Comparison of ENCODE assay signal across 28 cellular contexts in genomic region chr4:14596437-14596836, GRCh38.
"Had no signal": no experiment of that assay in that cellular context is flagged by ENCODE, and none has a peak within 500 bp of the region (broad histone marks: within the 10 kb centered on the region; RNA-seq: fewer than 3 reads in every experiment).

No MANE protein-coding gene starts in this region.

- H3K9me3 Mint-ChIP-seq: mesothelial cell of epicardium had no signal

- ATAC-seq: lower lobe of right lung; natural killer cell; psoas muscle; sciatic nerve; stimulated activated naive B cell treated with anti-CD40 and anti-IgM and Interleukin-4, amounts not matched to agents 10 μg/mL and 1 μg/mL and 100 μg/mL, for 72 hours; stimulated activated naive CD8-positive, alpha-beta T cell treated with anti-CD3 and anti-CD28 coated beads, Interleukin-15, Interleukin-2, amounts not matched to agents 100 U/mL and 50 U/mL, for 24 hours had no signal

- H3K4me1 Mint-ChIP-seq: immature natural killer cell; mesothelial cell of epicardium; natural killer cell; nephron progenitor cell; neural progenitor cell; stimulated activated naive B cell treated with anti-CD40 and anti-IgM and Interleukin-4, amounts not matched to agents 10 μg/mL and 1 μg/mL and 100 μg/mL, for 72 hours had no signal

- H3K4me1 ChIP-seq: lower lobe of right lung, parathyroid adenoma, psoas muscle, stomach, testis, thyroid gland, transverse colon, upper lobe of left lung, vagina had no signal

- H3K4me3 Mint-ChIP-seq: immature natural killer cell; mesothelial cell of epicardium; naive B cell; natural killer cell; nephron progenitor cell; neural progenitor cell; stimulated activated naive B cell treated with anti-CD40 and anti-IgM and Interleukin-4, amounts not matched to agents 10 μg/mL and 1 μg/mL and 100 μg/mL, for 72 hours had no signal

- H3K4me3 ChIP-seq: lower lobe of right lung, neural progenitor cell, psoas muscle, skin epidermis, stomach, testis, thyroid gland, transverse colon, upper lobe of left lung, vagina had no signal

- H3K36me3 Mint-ChIP-seq: immature natural killer cell; mesothelial cell of epicardium; naive B cell; neural progenitor cell; stimulated activated naive B cell treated with anti-CD40 and anti-IgM and Interleukin-4, amounts not matched to agents 10 μg/mL and 1 μg/mL and 100 μg/mL, for 72 hours had no signal

- H2AFZ ChIP-seq: neural progenitor cell, parathyroid adenoma had no signal

- H3K79me2 ChIP-seq: parathyroid adenoma had no signal

- H3K4me2 ChIP-seq: neural progenitor cell had no signal

- H3K27ac ChIP-seq: lower lobe of right lung, neural progenitor cell, neutrophil, parathyroid adenoma, psoas muscle, skin epidermis, stomach, testis, thyroid gland, transverse colon, upper lobe of left lung, vagina had no signal

- H3K9me3 ChIP-seq: lower lobe of right lung, neutrophil, psoas muscle, stomach, testis, thyroid gland, transverse colon, upper lobe of left lung, vagina had no signal

- H3K27me3 ChIP-seq: neural progenitor cell, neutrophil, stomach, testis, thyroid gland, transverse colon, upper lobe of left lung, vagina had no signal

- DNase-seq: hypothalamus; immature natural killer cell; kidney; lower lobe of right lung; mesenchymal stem cell; naive B cell; natural killer cell; nephron progenitor cell; occipital lobe; psoas muscle; stimulated activated CD4-positive, alpha-beta T cell treated with anti-CD3 and anti-CD28 coated beads, Interleukin-12 subunit alpha, Interleukin-12 subunit beta, amount 100 ng/mL, for 4 hours; stimulated activated CD4-positive, alpha-beta T cell treated with anti-CD3 and anti-CD28 coated beads, Interleukin-15, amount 100 ng/mL, for 24 hours; stimulated activated CD4-positive, alpha-beta T cell treated with anti-CD3 and anti-CD28 coated beads, Interleukin-2, amount 100 ng/mL, for 24 hours; stimulated activated CD4-positive, alpha-beta T cell treated with anti-CD3 and anti-CD28 coated beads, Interleukin-4, amount 100 ng/mL, for 1 hour; stimulated activated naive B cell treated with anti-CD40 and anti-IgM and Interleukin-4, amounts not matched to agents 10 μg/mL and 1 μg/mL and 100 μg/mL, for 72 hours; stimulated activated naive CD8-positive, alpha-beta T cell treated with anti-CD3 and anti-CD28 coated beads, Interleukin-15, Interleukin-2, amounts not matched to agents 100 U/mL and 50 U/mL, for 24 hours; stomach; testis; thyroid gland; transverse colon; upper lobe of left lung had no signal

- H3K36me3 ChIP-seq: lower lobe of right lung, neural progenitor cell, neutrophil, stomach, thyroid gland, transverse colon, upper lobe of left lung, vagina had no signal

- H3K27ac Mint-ChIP-seq: immature natural killer cell; mesothelial cell of epicardium; natural killer cell; nephron progenitor cell; neural progenitor cell; stimulated activated naive B cell treated with anti-CD40 and anti-IgM and Interleukin-4, amounts not matched to agents 10 μg/mL and 1 μg/mL and 100 μg/mL, for 72 hours had no signal

- H3K27me3 Mint-ChIP-seq: naive B cell; stimulated activated naive B cell treated with anti-CD40 and anti-IgM and Interleukin-4, amounts not matched to agents 10 μg/mL and 1 μg/mL and 100 μg/mL, for 72 hours had no signal
